21 cellular contexts compared by ENCODE assay signal in genomic region chr11:110424775-110425444, GRCh38. TPM values are rescaled to one million over a fixed set of nuclear protein-coding genes. Genes with fewer than 3 reads are reported as not detected.
DNase-seq lines count a peak whose midpoint lies in the region; ATAC-seq, FAIRE-seq and TF ChIP-seq lines count a peak whose summit lies in the region.
"Had no signal": no experiment of that assay in that cellular context is flagged by ENCODE, and none has a peak within 500 bp of the region (broad histone marks: within the 10 kb centered on the region; RNA-seq: fewer than 3 reads in every experiment).

No MANE protein-coding gene starts in this region.

- H2AFZ ChIP-seq in IMR-90 (replicated peaks; ENCODE audit: low read length, poor library complexity) (no peak overlapping the region), HepG2 (ENCODE audit: low read length) (no peak overlapping the region)

- TF ChIP-seq EP300 in HepG2 (IDR thresholded peaks at IDR 0.05; ENCODE audit: low read depth in 2 of 2, low read length in 2 of 2) (no peak), HepG2 (CRISPR knock-in tag; IDR thresholded peaks at IDR 0.05; ENCODE audit: borderline replicate concordance) (no peak)

- no peak for TF ChIP-seq RAD21 in IMR-90 (IDR thresholded peaks at IDR 0.05; ENCODE audit: low read length)
- TF ChIP-seq RAD21 in HepG2 (CRISPR knock-in tag; IDR thresholded peaks at IDR 0.05) = no peak

- intact Hi-C loops in A673 (cut with micrococcal nuclease; ENCODE audit: unreplicated experiment) = no loop called here
- intact Hi-C loops in IMR-90 (cut with micrococcal nuclease) = no loop called here
- intact Hi-C loops in HepG2 (cut with micrococcal nuclease; ENCODE audit: unreplicated experiment) = no loop called here
- intact Hi-C loops in activated naive CD4-positive, alpha-beta T cell treated with anti-CD3 and anti-CD28 coated beads for 36 hours (cut with micrococcal nuclease) = loop anchor here (5.0 kb wide), 1 partner anchor 333 kb away; the partner anchor contains the start of gene ZC3H12C

- no peaks in the 10 kb centered on the region for H3K27me3 ChIP-seq in A673 (replicated peaks; ENCODE audit: insufficient read depth, low read depth, low read length, poor library complexity)
- no peaks in the 10 kb centered on the region for H3K27me3 ChIP-seq in IMR-90 (ENCODE audit: control insufficient read depth, insufficient read depth, low read length)
- peaks cover 0 to 6% of the 10 kb centered on the region in 2 experiments; a peak in 2 of 5 replicates for H3K27me3 ChIP-seq in HepG2 (ENCODE audit: control insufficient read depth in 1 of 2, insufficient read depth in 2 of 2, low read length in 2 of 2)
- H3K27me3 ChIP-seq: BLaER1 treated with 17β-estradiol and CSF1 and Interleukin-3, amounts not matched to agents 10 nM and 100 nM had no signal

- H4K20me1 ChIP-seq in IMR-90 (ENCODE audit: insufficient read depth, low read length) (no peaks in the 10 kb centered on the region), HepG2 (ENCODE audit: insufficient read depth, low read length) (no peaks in the 10 kb centered on the region)
- H4K20me1 ChIP-seq: BLaER1 treated with 17β-estradiol and CSF1 and Interleukin-3, amounts not matched to agents 10 nM and 100 nM had no signal

- no CpG with 5 or more reads among the region's 3 CpGs for WGBS in IMR-90 (ENCODE audit: extremely low coverage in 2 of 2, insufficient read length in 1 of 2), 2 experiments
- 12% methylated on average over 3 of the region's 3 CpGs for WGBS in HepG2 (ENCODE audit: low lambda C conversion rate)

- H3K4me1 ChIP-seq in A673 (ENCODE audit: insufficient read depth, low read length, poor library complexity, severe bottlenecking) (peaks cover 16% of the 10 kb centered on the region), IMR-90 (ENCODE audit: control insufficient read depth, insufficient read depth, low read length) (peaks cover 2% of the 10 kb centered on the region; the same call in 1 of the 2 replicates), HepG2 (ENCODE audit: insufficient read depth, low read length) (no peaks in the 10 kb centered on the region)
- H3K4me1 ChIP-seq: A549 had no signal

- H3K4ac ChIP-seq in IMR-90 (ENCODE audit: low read depth, low read length) = no peak overlapping the region

- H4K91ac ChIP-seq in IMR-90 (ENCODE audit: insufficient read depth, low read depth, low read length) = no peak overlapping the region

- H3K23ac ChIP-seq in IMR-90 (ENCODE audit: low read depth, low read length) = no peak overlapping the region

- H3K18ac ChIP-seq in IMR-90 (ENCODE audit: low read depth, low read length) = no peak overlapping the region

- H3K79me2 ChIP-seq in HepG2 (ENCODE audit: insufficient read depth, low read length) = no peaks in the 10 kb centered on the region

- H3K36me3 Mint-ChIP-seq in neural crest cell (ENCODE audit: low read depth) = peaks cover 2% of the 10 kb centered on the region
- no peaks in the 10 kb centered on the region for H3K36me3 Mint-ChIP-seq in activated naive CD4-positive, alpha-beta T cell treated with anti-CD3 and anti-CD28 coated beads for 36 hours (ENCODE audit: low read depth)
- no peaks in the 10 kb centered on the region for H3K36me3 Mint-ChIP-seq in activated naive CD8-positive, alpha-beta T cell treated with anti-CD3 and anti-CD28 coated beads, Interleukin-2, amount 50 U/mL, for 24 hours (ENCODE audit: low read depth)
- H3K36me3 Mint-ChIP-seq: CD8-positive, alpha-beta T cell had no signal

- H2AK5ac ChIP-seq in IMR-90 (ENCODE audit: low read depth, low read length) = 0 out of 2 replicates have a peak overlapping the region, but pooled peaks have one; percentile 22

- no peak overlapping the region for H2AK9ac ChIP-seq in IMR-90 (replicated peaks; ENCODE audit: low read depth, low read length, poor library complexity)

- DNase-seq in A673 (ENCODE audit: low spot score) (no peak), IMR-90 (no peak), HepG2 (ENCODE audit: low spot score) (no peak), neural crest cell (ENCODE audit: low read depth, low spot score) (no peak)
- DNase-seq in activated naive CD4-positive, alpha-beta T cell treated with anti-CD3 and anti-CD28 coated beads for 36 hours = no peak
- DNase-seq in activated naive CD8-positive, alpha-beta T cell treated with anti-CD3 and anti-CD28 coated beads, Interleukin-2, amount 50 U/mL, for 24 hours = no peak
- no peak for DNase-seq in stimulated activated naive CD8-positive, alpha-beta T cell treated with anti-CD3 and anti-CD28 coated beads, Interleukin-15, amount 100 ng/mL, for 72 hours
- DNase-seq: Calu3; CD8-positive, alpha-beta T cell; DMS79 treated with DMSO at 0.1 percent for 48 hours; GF-D8; GOT3; H7; KBM-7 had no signal

- no peak overlapping the region for H3K27ac Mint-ChIP-seq in neural crest cell (ENCODE audit: unreplicated experiment)
- H3K27ac Mint-ChIP-seq in activated naive CD4-positive, alpha-beta T cell treated with anti-CD3 and anti-CD28 coated beads for 36 hours = no peak overlapping the region
- H3K27ac Mint-ChIP-seq in activated naive CD8-positive, alpha-beta T cell treated with anti-CD3 and anti-CD28 coated beads, Interleukin-2, amount 50 U/mL, for 24 hours = no peak overlapping the region
- no peak overlapping the region for H3K27ac Mint-ChIP-seq in stimulated activated naive CD8-positive, alpha-beta T cell treated with anti-CD3 and anti-CD28 coated beads, Interleukin-15, amount 100 ng/mL, for 72 hours
- H3K27ac Mint-ChIP-seq: B cell; CD8-positive, alpha-beta T cell; HFFc6 had no signal

- H4K8ac ChIP-seq in IMR-90 (ENCODE audit: low read depth in 2 of 2, low read length in 2 of 2) = no peak overlapping the region

- peaks cover 11% of the 10 kb centered on the region for H3K9me3 ChIP-seq in A673 (ENCODE audit: low read depth, low read length, poor library complexity, severe bottlenecking)
- H3K9me3 ChIP-seq in IMR-90 (ENCODE audit: control insufficient read depth, insufficient read depth, low read length) = no peaks in the 10 kb centered on the region; the same call in 1 of the 2 replicates
- no peaks in the 10 kb centered on the region for H3K9me3 ChIP-seq in HepG2 (ENCODE audit: low read length)
- H3K9me3 ChIP-seq: A549 had no signal

- CTCF ChIA-PET in A673 (lab: Charles Lee) (no interaction called here), IMR-90 (lab: Yijun Ruan, JAX) (interaction anchor here (1.2 kb wide), 1 partner anchor 12 kb away, joined by 3 read pairs; no protein-coding TSS in a partner anchor), HepG2 (lab: Yijun Ruan, JAX; ENCODE audit: low intra/inter-chr PET ratio, low total read pairs) (no interaction called here)
- CTCF ChIA-PET in activated naive CD4-positive, alpha-beta T cell treated with anti-CD3 and anti-CD28 coated beads for 36 hours (lab: Charles Lee) = interaction anchor here (0.6 to 1.1 kb wide), 4 partner anchors 10 to 259 kb away, joined by 3 read pairs; no protein-coding TSS in a partner anchor

- H3K14ac ChIP-seq in IMR-90 (replicated peaks; ENCODE audit: low read depth, low read length) = no peak overlapping the region; the same call in 1 of the 2 replicates

- H3K4me3 Mint-ChIP-seq in neural crest cell = peak overlapping the region; percentile 5
- no peak overlapping the region for H3K4me3 Mint-ChIP-seq in activated naive CD4-positive, alpha-beta T cell treated with anti-CD3 and anti-CD28 coated beads for 36 hours
- H3K4me3 Mint-ChIP-seq in activated naive CD8-positive, alpha-beta T cell treated with anti-CD3 and anti-CD28 coated beads, Interleukin-2, amount 50 U/mL, for 24 hours = no peak overlapping the region
- H3K4me3 Mint-ChIP-seq in stimulated activated naive CD8-positive, alpha-beta T cell treated with anti-CD3 and anti-CD28 coated beads, Interleukin-15, amount 100 ng/mL, for 72 hours = no peak overlapping the region
- H3K4me3 Mint-ChIP-seq: B cell; CD8-positive, alpha-beta T cell; HFFc6 had no signal

- H2BK20ac ChIP-seq in IMR-90 (ENCODE audit: low read depth, low read length) = no peak overlapping the region

- TF ChIP-seq CTCF in A673 (conservative IDR thresholded peaks at IDR 0.05; ENCODE audit: low read depth, low read length) = no peak
- TF ChIP-seq CTCF in IMR-90 (conservative IDR thresholded peaks at IDR 0.05; ENCODE audit: low read depth, low read length) = no peak
- TF ChIP-seq CTCF in HepG2 (CRISPR knock-in tag; IDR thresholded peaks at IDR 0.05) = no peak
- TF ChIP-seq CTCF in neural crest cell (conservative IDR thresholded peaks at IDR 0.05) = no peak

- ATAC-seq in IMR-90 (ENCODE audit: low read depth) (no peak), HepG2 (no peak), HG03108 (IDR thresholded peaks at IDR 0.05; ENCODE audit: unreplicated experiment) (no peak)
- no peak for ATAC-seq in activated naive CD8-positive, alpha-beta T cell treated with anti-CD3 and anti-CD28 coated beads, Interleukin-2, amount 50 U/mL, for 24 hours
- ATAC-seq in stimulated activated naive CD8-positive, alpha-beta T cell treated with anti-CD3 and anti-CD28 coated beads, Interleukin-15, amount 100 ng/mL, for 72 hours = no peak
- ATAC-seq: A549; CD8-positive, alpha-beta T cell; HCT116 had no signal

- no peak overlapping the region for H3K56ac ChIP-seq in IMR-90 (ENCODE audit: extremely low read depth, insufficient read depth, low read length)

- H3K9ac ChIP-seq in IMR-90 (ENCODE audit: low read depth, low read length) (no peak overlapping the region), HepG2 (ENCODE audit: insufficient read depth, low read depth, low read length) (no peak overlapping the region)
- H3K9ac ChIP-seq: BLaER1 treated with 17β-estradiol and CSF1 and Interleukin-3, amounts not matched to agents 10 nM and 100 nM had no signal

- H3K9me3 Mint-ChIP-seq in neural crest cell = peaks cover 3% of the 10 kb centered on the region
- peaks cover 3% of the 10 kb centered on the region for H3K9me3 Mint-ChIP-seq in activated naive CD4-positive, alpha-beta T cell treated with anti-CD3 and anti-CD28 coated beads for 36 hours
- no peaks in the 10 kb centered on the region for H3K9me3 Mint-ChIP-seq in activated naive CD8-positive, alpha-beta T cell treated with anti-CD3 and anti-CD28 coated beads, Interleukin-2, amount 50 U/mL, for 24 hours
- peaks cover 4 to 14% of the 10 kb centered on the region in 2 donors for H3K9me3 Mint-ChIP-seq in stimulated activated naive CD8-positive, alpha-beta T cell treated with anti-CD3 and anti-CD28 coated beads, Interleukin-15, amount 100 ng/mL, for 72 hours

- BruUV-seq in A673 (replicated peaks; lab: Mats Ljungman, UMichigan) = no TSS peak
- BruUV-seq in IMR-90 (replicated peaks; lab: Mats Ljungman, UMichigan) = no TSS peak
- no TSS peak for BruUV-seq in HepG2 (replicated peaks; lab: Mats Ljungman, UMichigan)

- in situ Hi-C loops in IMR-90 (cut with MboI; ENCODE audit: low sequenced_read_pairs) = no loop called here
- in situ Hi-C loops in HepG2 (cut with HindIII; ENCODE audit: extremely low pct_ligation_motif_present, low pct_unique_long_range_greater_than_20kb) = no loop called here

- H3K4me2 ChIP-seq in IMR-90 (ENCODE audit: low read depth, low read length) (no peak overlapping the region), HepG2 (ENCODE audit: low read depth, low read length) (no peak overlapping the region)
- H3K4me2 ChIP-seq: A549; BLaER1 treated with 17β-estradiol and CSF1 and Interleukin-3, amounts not matched to agents 10 nM and 100 nM had no signal

- POLR2A ChIA-PET in A673 (lab: Charles Lee; ENCODE audit: low non-redundant PET) = no interaction called here
- POLR2A ChIA-PET in IMR-90 (lab: Charles Lee; ENCODE audit: unreplicated experiment) = no interaction called here
- POLR2A ChIA-PET in HepG2 (lab: Yijun Ruan, JAX) = no interaction called here

- peak overlapping the region; percentile 20 for H3K27ac ChIP-seq in A673 (ENCODE audit: low read depth, low read length, poor library complexity, severe bottlenecking)
- no peak overlapping the region for H3K27ac ChIP-seq in IMR-90 (ENCODE audit: insufficient read depth, low read length)
- H3K27ac ChIP-seq in HepG2 (ENCODE audit: extremely low read length, insufficient read depth, low read length) = no peak overlapping the region
- H3K27ac ChIP-seq: 22Rv1; A549; BLaER1 treated with 17β-estradiol and CSF1 and Interleukin-3, amounts not matched to agents 10 nM and 100 nM had no signal

- no peak overlapping the region for H2BK15ac ChIP-seq in IMR-90 (ENCODE audit: low read depth, low read length)

- dilution Hi-C loops in IMR-90 (cut with HindIII; ENCODE audit: low sequenced_read_pairs, unreplicated experiment) = no loop called here

- H3K27me3 Mint-ChIP-seq in neural crest cell (ENCODE audit: low read depth) = no peaks in the 10 kb centered on the region
- no peaks in the 10 kb centered on the region for H3K27me3 Mint-ChIP-seq in activated naive CD4-positive, alpha-beta T cell treated with anti-CD3 and anti-CD28 coated beads for 36 hours (ENCODE audit: low read depth)
- H3K27me3 Mint-ChIP-seq in activated naive CD8-positive, alpha-beta T cell treated with anti-CD3 and anti-CD28 coated beads, Interleukin-2, amount 50 U/mL, for 24 hours = no peaks in the 10 kb centered on the region
- no peaks in the 10 kb centered on the region for H3K27me3 Mint-ChIP-seq in stimulated activated naive CD8-positive, alpha-beta T cell treated with anti-CD3 and anti-CD28 coated beads, Interleukin-15, amount 100 ng/mL, for 72 hours

- no peak overlapping the region for H4K5ac ChIP-seq in IMR-90 (ENCODE audit: low read depth, low read length)

- H2BK5ac ChIP-seq in IMR-90 (ENCODE audit: low read depth, low read length, poor library complexity, severe bottlenecking) = no peak overlapping the region

- no peaks in the 10 kb centered on the region for H3K79me1 ChIP-seq in IMR-90 (ENCODE audit: low read depth in 1 of 2, low read length in 2 of 2)

- H3K4me3 ChIP-seq in A673 (ENCODE audit: low read depth, low read length, poor library complexity, severe bottlenecking) (no peak overlapping the region), IMR-90 (ENCODE audit: insufficient read depth, low read depth, low read length) (no peak overlapping the region), HepG2 (replicated peaks in 1 of 3; ENCODE audit: insufficient read depth in 1 of 3, low read depth in 2 of 3, low read length in 3 of 3) (no peak overlapping the region)
- H3K4me3 ChIP-seq: A549; BLaER1 treated with 17β-estradiol and CSF1 and Interleukin-3, amounts not matched to agents 10 nM and 100 nM had no signal

- TF ChIP-seq POLR2A in IMR-90 (IDR thresholded peaks at IDR 0.05; ENCODE audit: low read depth, low read length) = no peak
- TF ChIP-seq POLR2A in HepG2 (IDR thresholded peaks at IDR 0.05; ENCODE audit: insufficient read depth in 1 of 2, low read depth in 2 of 2, low read length in 2 of 2) = no peak

- H2BK120ac ChIP-seq in IMR-90 (ENCODE audit: low read depth, low read length) = no peak overlapping the region

- H3K36me3 ChIP-seq in A673 (ENCODE audit: insufficient read depth, low read length, poor library complexity, severe bottlenecking) (no peaks in the 10 kb centered on the region), IMR-90 (ENCODE audit: control insufficient read depth, insufficient read depth, low read length) (no peaks in the 10 kb centered on the region), HepG2 (replicated peaks in 1 of 2; ENCODE audit: control insufficient read depth in 1 of 2, insufficient read depth in 2 of 2, low read length in 2 of 2) (no peaks in the 10 kb centered on the region)
- H3K36me3 ChIP-seq: BLaER1 treated with 17β-estradiol and CSF1 and Interleukin-3, amounts not matched to agents 10 nM and 100 nM had no signal

- peaks cover 3% of the 10 kb centered on the region; the same call in 1 of the 2 replicates for H3K9me1 ChIP-seq in IMR-90 (ENCODE audit: insufficient read depth, low read length)

- H3K4me1 Mint-ChIP-seq in neural crest cell = peaks cover 9% of the 10 kb centered on the region
- peaks cover 9% of the 10 kb centered on the region for H3K4me1 Mint-ChIP-seq in activated naive CD4-positive, alpha-beta T cell treated with anti-CD3 and anti-CD28 coated beads for 36 hours (ENCODE audit: low read depth)
- peaks cover 12% of the 10 kb centered on the region for H3K4me1 Mint-ChIP-seq in activated naive CD8-positive, alpha-beta T cell treated with anti-CD3 and anti-CD28 coated beads, Interleukin-2, amount 50 U/mL, for 24 hours
- H3K4me1 Mint-ChIP-seq in stimulated activated naive CD8-positive, alpha-beta T cell treated with anti-CD3 and anti-CD28 coated beads, Interleukin-15, amount 100 ng/mL, for 72 hours = peaks cover 10% of the 10 kb centered on the region

- FAIRE-seq in HepG2 (lab: Jason Lieb, UNC) = no peak
- FAIRE-seq: A549 had no signal

RNA-seq across cellular contexts. Expression of gene FDX1, which starts 4.8 kb away (rescaled TPM):
- total RNA-seq in A673 (2021) (59.5 and 62.3 TPM in 2 replicates), IMR-90 (2012; rRNA removed) (4.3 and 10.6 TPM in 2 replicates), HepG2 (2016; rRNA removed; fragmentation: Illumina TruSeq; extraction: Trizol) (13.1 and 14.5 TPM in 2 replicates), neural crest cell (8.9 and 9.7 TPM in 2 replicates)
- polyA plus RNA-seq in IMR-90 (2012; rRNA removed) (4.8 and 5.1 TPM in 2 replicates), HepG2 (2011; rRNA removed) (3.4 and 4.5 TPM in 2 replicates)
- 2.9 and 5.3 TPM in 2 replicates for polyA plus RNA-seq in IMR-90 (2012; cell fraction: cytosol; rRNA removed)
- 2.0 and 2.1 TPM in 2 replicates for polyA plus RNA-seq in IMR-90 (2012; cell fraction: nucleus; rRNA removed; ENCODE audit: low replicate concordance)
- total RNA-seq in HepG2 (2016; cell fraction: cytosol; rRNA removed; fragmentation: Illumina TruSeq; extraction: Trizol; ENCODE audit: low read depth) = 14.6 and 14.8 TPM in 2 replicates
- total RNA-seq in HepG2 (2016; cell fraction: insoluble cytoplasmic fraction; rRNA removed; fragmentation: Illumina TruSeq; extraction: Trizol) = 12.6 and 14.3 TPM in 2 replicates
- total RNA-seq in HepG2 (2016; cell fraction: membrane; rRNA removed; fragmentation: Illumina TruSeq; extraction: Trizol) = 16.4 and 17.5 TPM in 2 replicates
- total RNA-seq in HepG2 (2016; cell fraction: nucleus; rRNA removed; fragmentation: Illumina TruSeq; extraction: Trizol) = 5.5 and 6.1 TPM in 2 replicates
- 2.4 and 3.4 TPM in 2 replicates for polyA plus RNA-seq in HepG2 (2011; cell fraction: cytosol; rRNA removed)
- 0.63 and 1.1 TPM in 2 replicates for polyA plus RNA-seq in HepG2 (2011; cell fraction: nucleus; rRNA removed)
- 6.8 and 7.0 TPM in 2 replicates for polyA plus RNA-seq in HepG2 (2012)
- polyA plus RNA-seq in HepG2 (2016; cell fraction: cytosol; fragmentation: Illumina TruSeq; extraction: Trizol; ENCODE audit: low read depth) = 18.5 and 18.8 TPM in 2 replicates
- 15.6 and 17.9 TPM in 2 replicates for polyA plus RNA-seq in HepG2 (2016; cell fraction: insoluble cytoplasmic fraction; fragmentation: Illumina TruSeq; extraction: Trizol; ENCODE audit: low read depth)
- polyA plus RNA-seq in HepG2 (2016; cell fraction: membrane; fragmentation: Illumina TruSeq; extraction: Trizol; ENCODE audit: low read depth) = 15.9 and 16.3 TPM in 2 replicates
- polyA plus RNA-seq in HepG2 (2016; cell fraction: nucleus; fragmentation: Illumina TruSeq; extraction: Trizol; ENCODE audit: insufficient read depth, low read depth) = 8.7 and 9.1 TPM in 2 replicates
- 1.1 and 2.3 TPM in 2 replicates for polyA minus RNA-seq in HepG2 (2011; rRNA and poly(A)+ RNA removed; ENCODE audit: low replicate concordance)
- polyA minus RNA-seq in HepG2 (2011; cell fraction: cytosol; rRNA and poly(A)+ RNA removed) = 1.8 and 2.5 TPM in 2 replicates
- polyA minus RNA-seq in HepG2 (2011; cell fraction: nucleus; rRNA and poly(A)+ RNA removed) = 2.0 and 2.2 TPM in 2 replicates
- 10 to 100 TPM; 12.3 to 13.4 TPM for total RNA-seq in activated naive CD4-positive, alpha-beta T cell treated with anti-CD3 and anti-CD28 coated beads for 36 hours

Comparison
In these comparisons a context has a peak if more than half of its experiments do, and no peak if none do; other contexts are left out.
1. CTCF ChIA-PET loops: an anchor here in IMR-90 (1.2 kb wide) and activated naive CD4-positive, alpha-beta T cell treated with anti-CD3 and anti-CD28 coated beads for 36 hours (0.6 to 1.1 kb wide); none called in A673 and HepG2.